1 cellular context compared by ENCODE assay signal in the genomic region with DNA sequence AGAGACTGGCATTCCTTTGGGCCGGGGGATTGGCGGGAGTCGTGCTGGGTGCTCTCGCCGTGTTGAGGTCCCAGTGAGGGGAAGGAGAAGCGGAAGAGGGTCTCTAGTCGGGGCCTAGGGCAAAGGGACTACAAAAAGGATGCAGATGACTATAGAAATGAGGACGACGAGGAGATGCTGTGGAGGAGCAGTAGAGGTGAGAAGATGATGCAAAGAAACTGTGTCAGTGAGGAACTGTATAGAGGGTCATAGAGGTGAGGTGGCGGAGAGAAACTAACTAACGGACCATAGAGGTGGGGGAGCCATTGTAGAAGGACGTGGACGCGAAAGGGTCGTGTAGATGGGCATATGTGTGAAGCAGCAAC.
TF ChIP-seq lines count a peak whose summit lies in the region.

No MANE protein-coding gene starts in this region.

TF ChIP-seq in HepG2, 621 proteins besides CTCF, POLR2A, EP300 and RAD21 (continues in another document):
- TF ChIP-seq ZNF660 (CRISPR knock-in tag; IDR thresholded peaks at IDR 0.05; ENCODE audit: borderline replicate concordance, low read depth) (no peak), KDM5A (IDR thresholded peaks at IDR 0.05; ENCODE audit: borderline replicate concordance, low read length) (peak; percentile 45; the same call in 1 of the 2 replicates), KDM3A (CRISPR knock-in tag; IDR thresholded peaks at IDR 0.05; ENCODE audit: low read depth) (no peak), TBX3 (IDR thresholded peaks at IDR 0.05; ENCODE audit: borderline replicate concordance) (no peak), NR1H2 (CRISPR knock-in tag; IDR thresholded peaks at IDR 0.05; ENCODE audit: borderline replicate concordance, low read depth) (no peak), RCOR2 (CRISPR knock-in tag; IDR thresholded peaks at IDR 0.05) (no peak), SETDB1 (CRISPR knock-in tag; IDR thresholded peaks at IDR 0.05; ENCODE audit: borderline replicate concordance) (no peak), MIXL1 (CRISPR knock-in tag; IDR thresholded peaks at IDR 0.05) (no peak), NCOR1 (IDR thresholded peaks at IDR 0.05; ENCODE audit: borderline replicate concordance, low read length) (no peak), SRY (CRISPR knock-in tag; IDR thresholded peaks at IDR 0.05) (no peak), SALL2 (CRISPR knock-in tag; IDR thresholded peaks at IDR 0.05) (no peak), GATAD2A (CRISPR knock-in tag; IDR thresholded peaks at IDR 0.05) (no peak), SATB2 (CRISPR knock-in tag; IDR thresholded peaks at IDR 0.05) (no peak), NKX3-1 (CRISPR knock-in tag; IDR thresholded peaks at IDR 0.05) (no peak), KMT2A (CRISPR knock-in tag; IDR thresholded peaks at IDR 0.05) (0 out of 2 replicates have a peak, but pooled peaks have one; percentile 0), ZNF616 (CRISPR knock-in tag; IDR thresholded peaks at IDR 0.05; ENCODE audit: low read depth) (no peak), ZNF772 (CRISPR knock-in tag; IDR thresholded peaks at IDR 0.05) (no peak), CCAR2 (optimal IDR thresholded peaks at IDR 0.05; ENCODE audit: low read depth, low read length) (no peak), HMGA1 (CRISPR knock-in tag; conservative IDR thresholded peaks at IDR 0.05) (no peak), ARID2 (CRISPR knock-in tag; IDR thresholded peaks at IDR 0.05; ENCODE audit: borderline replicate concordance) (no peak), RFX1 (IDR thresholded peaks at IDR 0.05) (no peak), PAX8 (CRISPR knock-in tag; IDR thresholded peaks at IDR 0.05; ENCODE audit: borderline replicate concordance) (no peak), NFE2 (CRISPR knock-in tag; IDR thresholded peaks at IDR 0.05) (no peak), CBX5 (CRISPR knock-in tag; IDR thresholded peaks at IDR 0.05; ENCODE audit: borderline replicate concordance) (no peak), ZSCAN25 (CRISPR knock-in tag; IDR thresholded peaks at IDR 0.05) (no peak), NR2C2 (CRISPR knock-in tag; IDR thresholded peaks at IDR 0.05; ENCODE audit: borderline replicate concordance) (peak; percentile 73), ZC3H4 (CRISPR knock-in tag; IDR thresholded peaks at IDR 0.05; ENCODE audit: borderline replicate concordance) (no peak), NFIC (IDR thresholded peaks at IDR 0.05; ENCODE audit: low read length) (no peak), CENPX (CRISPR knock-in tag; IDR thresholded peaks at IDR 0.05) (no peak), ARNT (IDR thresholded peaks at IDR 0.05) (no peak), RARA (CRISPR knock-in tag; IDR thresholded peaks at IDR 0.05) (no peak; the same call in 1 of the 2 replicates), ZBTB20 (CRISPR knock-in tag; IDR thresholded peaks at IDR 0.05; ENCODE audit: borderline replicate concordance, low read depth) (peak; percentile 11; the same call in 1 of the 2 replicates), EEA1 (CRISPR knock-in tag; IDR thresholded peaks at IDR 0.05; ENCODE audit: borderline replicate concordance) (no peak), TOPORS (CRISPR knock-in tag; IDR thresholded peaks at IDR 0.05) (no peak), ZNF570 (CRISPR knock-in tag; IDR thresholded peaks at IDR 0.05; ENCODE audit: borderline replicate concordance) (no peak), ZNF432 (CRISPR knock-in tag; IDR thresholded peaks at IDR 0.05; ENCODE audit: borderline replicate concordance) (no peak), ZNF615 (CRISPR knock-in tag; IDR thresholded peaks at IDR 0.05; ENCODE audit: borderline replicate concordance) (no peak), TARDBP (CRISPR knock-in tag; IDR thresholded peaks at IDR 0.05) (no peak), SAP130 (CRISPR knock-in tag; IDR thresholded peaks at IDR 0.05; ENCODE audit: low read depth) (peak; percentile 4; the same call in 1 of the 2 replicates), CREB1 (IDR thresholded peaks at IDR 0.05) (no peak), CREB1 (CRISPR knock-in tag; IDR thresholded peaks at IDR 0.05) (0 out of 2 replicates have a peak, but pooled peaks have one; percentile 29), KLF11 (CRISPR knock-in tag; IDR thresholded peaks at IDR 0.05) (0 out of 2 replicates have a peak, but pooled peaks have one; percentile 4), ZBTB42 (CRISPR knock-in tag; IDR thresholded peaks at IDR 0.05) (no peak), TP53 (CRISPR knock-in tag; conservative IDR thresholded peaks at IDR 0.05) (no peak), ZNF670 (CRISPR knock-in tag; IDR thresholded peaks at IDR 0.05; ENCODE audit: borderline replicate concordance) (no peak), YEATS2 (CRISPR knock-in tag; IDR thresholded peaks at IDR 0.05; ENCODE audit: borderline replicate concordance) (0 out of 2 replicates have a peak, but pooled peaks have one; percentile 3), REPIN1 (CRISPR knock-in tag; IDR thresholded peaks at IDR 0.05; ENCODE audit: borderline replicate concordance, low read depth) (no peak), ZBTB7A (CRISPR knock-in tag; IDR thresholded peaks at IDR 0.05) (no peak), GABPB1 (CRISPR knock-in tag; IDR thresholded peaks at IDR 0.05) (peak; percentile 85; the same call in 1 of the 2 replicates), EHMT2 (IDR thresholded peaks at IDR 0.05; ENCODE audit: borderline replicate concordance, low read depth, low read length) (no peak), ZNF484 (CRISPR knock-in tag; IDR thresholded peaks at IDR 0.05; ENCODE audit: borderline replicate concordance, low read depth) (no peak), ZNF251 (CRISPR knock-in tag; IDR thresholded peaks at IDR 0.05) (no peak)
- TF ChIP-seq, protein P1, sequence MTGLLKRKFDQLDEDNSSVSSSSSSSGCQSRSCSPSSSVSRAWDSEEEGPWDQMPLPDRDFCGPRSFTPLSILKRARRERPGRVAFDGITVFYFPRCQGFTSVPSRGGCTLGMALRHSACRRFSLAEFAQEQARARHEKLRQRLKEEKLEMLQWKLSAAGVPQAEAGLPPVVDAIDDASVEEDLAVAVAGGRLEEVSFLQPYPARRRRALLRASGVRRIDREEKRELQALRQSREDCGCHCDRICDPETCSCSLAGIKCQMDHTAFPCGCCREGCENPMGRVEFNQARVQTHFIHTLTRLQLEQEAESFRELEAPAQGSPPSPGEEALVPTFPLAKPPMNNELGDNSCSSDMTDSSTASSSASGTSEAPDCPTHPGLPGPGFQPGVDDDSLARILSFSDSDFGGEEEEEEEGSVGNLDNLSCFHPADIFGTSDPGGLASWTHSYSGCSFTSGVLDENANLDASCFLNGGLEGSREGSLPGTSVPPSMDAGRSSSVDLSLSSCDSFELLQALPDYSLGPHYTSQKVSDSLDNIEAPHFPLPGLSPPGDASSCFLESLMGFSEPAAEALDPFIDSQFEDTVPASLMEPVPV (CRISPR knock-in tag; IDR thresholded peaks at IDR 0.05) = no peak
- TF ChIP-seq, protein P2, sequence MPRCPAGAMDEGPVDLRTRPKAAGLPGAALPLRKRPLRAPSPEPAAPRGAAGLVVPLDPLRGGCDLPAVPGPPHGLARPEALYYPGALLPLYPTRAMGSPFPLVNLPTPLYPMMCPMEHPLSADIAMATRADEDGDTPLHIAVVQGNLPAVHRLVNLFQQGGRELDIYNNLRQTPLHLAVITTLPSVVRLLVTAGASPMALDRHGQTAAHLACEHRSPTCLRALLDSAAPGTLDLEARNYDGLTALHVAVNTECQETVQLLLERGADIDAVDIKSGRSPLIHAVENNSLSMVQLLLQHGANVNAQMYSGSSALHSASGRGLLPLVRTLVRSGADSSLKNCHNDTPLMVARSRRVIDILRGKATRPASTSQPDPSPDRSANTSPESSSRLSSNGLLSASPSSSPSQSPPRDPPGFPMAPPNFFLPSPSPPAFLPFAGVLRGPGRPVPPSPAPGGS (CRISPR knock-in tag; IDR thresholded peaks at IDR 0.05) = no peak
- TF ChIP-seq, protein P3, sequence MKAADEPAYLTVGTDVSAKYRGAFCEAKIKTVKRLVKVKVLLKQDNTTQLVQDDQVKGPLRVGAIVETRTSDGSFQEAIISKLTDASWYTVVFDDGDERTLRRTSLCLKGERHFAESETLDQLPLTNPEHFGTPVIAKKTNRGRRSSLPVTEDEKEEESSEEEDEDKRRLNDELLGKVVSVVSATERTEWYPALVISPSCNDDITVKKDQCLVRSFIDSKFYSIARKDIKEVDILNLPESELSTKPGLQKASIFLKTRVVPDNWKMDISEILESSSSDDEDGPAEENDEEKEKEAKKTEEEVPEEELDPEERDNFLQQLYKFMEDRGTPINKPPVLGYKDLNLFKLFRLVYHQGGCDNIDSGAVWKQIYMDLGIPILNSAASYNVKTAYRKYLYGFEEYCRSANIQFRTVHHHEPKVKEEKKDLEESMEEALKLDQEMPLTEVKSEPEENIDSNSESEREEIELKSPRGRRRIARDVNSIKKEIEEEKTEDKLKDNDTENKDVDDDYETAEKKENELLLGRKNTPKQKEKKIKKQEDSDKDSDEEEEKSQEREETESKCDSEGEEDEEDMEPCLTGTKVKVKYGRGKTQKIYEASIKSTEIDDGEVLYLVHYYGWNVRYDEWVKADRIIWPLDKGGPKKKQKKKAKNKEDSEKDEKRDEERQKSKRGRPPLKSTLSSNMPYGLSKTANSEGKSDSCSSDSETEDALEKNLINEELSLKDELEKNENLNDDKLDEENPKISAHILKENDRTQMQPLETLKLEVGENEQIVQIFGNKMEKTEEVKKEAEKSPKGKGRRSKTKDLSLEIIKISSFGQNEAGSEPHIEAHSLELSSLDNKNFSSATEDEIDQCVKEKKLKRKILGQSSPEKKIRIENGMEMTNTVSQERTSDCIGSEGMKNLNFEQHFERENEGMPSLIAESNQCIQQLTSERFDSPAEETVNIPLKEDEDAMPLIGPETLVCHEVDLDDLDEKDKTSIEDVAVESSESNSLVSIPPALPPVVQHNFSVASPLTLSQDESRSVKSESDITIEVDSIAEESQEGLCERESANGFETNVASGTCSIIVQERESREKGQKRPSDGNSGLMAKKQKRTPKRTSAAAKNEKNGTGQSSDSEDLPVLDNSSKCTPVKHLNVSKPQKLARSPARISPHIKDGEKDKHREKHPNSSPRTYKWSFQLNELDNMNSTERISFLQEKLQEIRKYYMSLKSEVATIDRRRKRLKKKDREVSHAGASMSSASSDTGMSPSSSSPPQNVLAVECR (CRISPR knock-in tag; IDR thresholded peaks at IDR 0.05; ENCODE audit: borderline replicate concordance) = peak; percentile 69; the same call in 1 of the 2 replicates
- TF ChIP-seq, protein P4, sequence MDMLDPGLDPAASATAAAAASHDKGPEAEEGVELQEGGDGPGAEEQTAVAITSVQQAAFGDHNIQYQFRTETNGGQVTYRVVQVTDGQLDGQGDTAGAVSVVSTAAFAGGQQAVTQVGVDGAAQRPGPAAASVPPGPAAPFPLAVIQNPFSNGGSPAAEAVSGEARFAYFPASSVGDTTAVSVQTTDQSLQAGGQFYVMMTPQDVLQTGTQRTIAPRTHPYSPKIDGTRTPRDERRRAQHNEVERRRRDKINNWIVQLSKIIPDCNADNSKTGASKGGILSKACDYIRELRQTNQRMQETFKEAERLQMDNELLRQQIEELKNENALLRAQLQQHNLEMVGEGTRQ (IDR thresholded peaks at IDR 0.05; ENCODE audit: low read depth, low read length) = no peak
- TF ChIP-seq, protein P4 (CRISPR knock-in tag; IDR thresholded peaks at IDR 0.05; ENCODE audit: borderline replicate concordance) = no peak; the same call in 1 of the 2 replicates
- TF ChIP-seq, protein P5, sequence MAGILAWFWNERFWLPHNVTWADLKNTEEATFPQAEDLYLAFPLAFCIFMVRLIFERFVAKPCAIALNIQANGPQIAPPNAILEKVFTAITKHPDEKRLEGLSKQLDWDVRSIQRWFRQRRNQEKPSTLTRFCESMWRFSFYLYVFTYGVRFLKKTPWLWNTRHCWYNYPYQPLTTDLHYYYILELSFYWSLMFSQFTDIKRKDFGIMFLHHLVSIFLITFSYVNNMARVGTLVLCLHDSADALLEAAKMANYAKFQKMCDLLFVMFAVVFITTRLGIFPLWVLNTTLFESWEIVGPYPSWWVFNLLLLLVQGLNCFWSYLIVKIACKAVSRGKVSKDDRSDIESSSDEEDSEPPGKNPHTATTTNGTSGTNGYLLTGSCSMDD (CRISPR knock-in tag; IDR thresholded peaks at IDR 0.05) = no peak
- TF ChIP-seq, protein P6, sequence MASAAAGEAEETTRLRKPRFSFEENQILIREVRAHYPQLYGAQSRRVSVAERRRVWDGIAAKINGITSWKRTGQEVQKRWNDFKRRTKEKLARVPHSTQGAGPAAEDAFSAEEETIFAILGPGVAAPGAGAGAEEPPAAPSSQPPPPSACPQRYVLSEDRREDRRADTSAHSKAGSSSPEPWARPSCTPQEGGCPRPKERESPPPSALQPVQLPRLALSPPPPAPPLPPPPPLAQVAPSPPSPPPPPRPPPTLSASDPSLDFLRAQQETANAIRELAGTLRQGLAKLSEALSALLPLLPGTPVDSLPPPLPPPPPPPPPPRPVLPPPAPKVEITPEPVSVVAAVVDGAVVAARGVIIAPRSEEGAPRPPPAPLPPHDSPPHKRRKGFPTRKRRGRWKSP (CRISPR knock-in tag; IDR thresholded peaks at IDR 0.05) = no peak
